Comparison of ENCODE assay signal across 8 cellular contexts in genomic region chr11:94544832-94545640, GRCh38. TPM values are rescaled to one million over a fixed set of nuclear protein-coding genes. Genes with fewer than 3 reads are reported as not detected.
DNase-seq lines count a peak whose midpoint lies in the region; ATAC-seq, FAIRE-seq and TF ChIP-seq lines count a peak whose summit lies in the region.

No MANE protein-coding gene starts in this region.

- H3K36me3 ChIP-seq in iPS-20b (ENCODE audit: insufficient read depth, low read depth, low read length) (no peaks in the 10 kb centered on the region), small intestine (ENCODE audit: control insufficient read depth in 2 of 2, insufficient read depth in 2 of 2, low read length in 2 of 2) (no peaks in the 10 kb centered on the region)

- H3K36me3 Mint-ChIP-seq in activated T-cell treated with anti-CD3 and anti-CD28 coated beads, Interleukin-2, amount 50 U/mL, for 4 hours (ENCODE audit: insufficient read depth), result peaks cover 3% of the 10 kb centered on the region
- peaks cover 4% of the 10 kb centered on the region for H3K36me3 Mint-ChIP-seq in activated naive CD8-positive, alpha-beta T cell treated with anti-CD3 and anti-CD28 coated beads, Interleukin-2, amount 50 U/mL, for 24 hours (ENCODE audit: low read depth)

- H3K27me3 Mint-ChIP-seq in activated T-cell treated with anti-CD3 and anti-CD28 coated beads, Interleukin-2, amount 50 U/mL, for 4 hours (ENCODE audit: low read depth), result no peaks in the 10 kb centered on the region
- no peaks in the 10 kb centered on the region for H3K27me3 Mint-ChIP-seq in activated naive CD8-positive, alpha-beta T cell treated with anti-CD3 and anti-CD28 coated beads, Interleukin-2, amount 50 U/mL, for 24 hours

- no peak for DNase-seq in activated T-cell treated with anti-CD3 and anti-CD28 coated beads, Interleukin-2, amount 50 U/mL, for 4 hours
- DNase-seq in activated T-cell treated with anti-CD3 and anti-CD28 coated beads for 4 hours, result no peak
- no peak for DNase-seq in activated naive CD8-positive, alpha-beta T cell treated with anti-CD3 and anti-CD28 coated beads, Interleukin-2, amount 50 U/mL, for 24 hours
- DNase-seq in small intestine, result peak; percentile 61
- DNase-seq in HTR-8/SVneo (ENCODE audit: insufficient read length, low spot score), result no peak
- no peak for DNase-seq in NCI-H2081 (lab: John Stamatoyannopoulos, UW)
- DNase-seq in H54 (ENCODE audit: insufficient read length, low spot score), result no peak

- peak overlapping the region; percentile 76 for H3K4me3 Mint-ChIP-seq in activated T-cell treated with anti-CD3 and anti-CD28 coated beads, Interleukin-2, amount 50 U/mL, for 4 hours
- H3K4me3 Mint-ChIP-seq in activated naive CD8-positive, alpha-beta T cell treated with anti-CD3 and anti-CD28 coated beads, Interleukin-2, amount 50 U/mL, for 24 hours, result peak overlapping the region; percentile 77

- no peak overlapping the region for H3K27ac Mint-ChIP-seq in activated naive CD8-positive, alpha-beta T cell treated with anti-CD3 and anti-CD28 coated beads, Interleukin-2, amount 50 U/mL, for 24 hours

- no peak for FAIRE-seq in small intestine (lab: Jason Lieb, UNC)
- no peak for FAIRE-seq in HTR-8/SVneo (lab: Jason Lieb, UNC)
- no peak for FAIRE-seq in H54 (lab: Jason Lieb, UNC)

- H3K27ac ChIP-seq in iPS-20b (ENCODE audit: low read length) (no peak overlapping the region), small intestine (ENCODE audit: low read depth in 1 of 2, low read length in 1 of 2) (peak overlapping the region; percentile 92 to 98)

- H3K9me3 ChIP-seq in iPS-20b (ENCODE audit: insufficient read depth, low read depth, low read length), result no peaks in the 10 kb centered on the region
- H3K9me3 ChIP-seq in small intestine (ENCODE audit: control insufficient read depth, low read depth), result no peaks in the 10 kb centered on the region

- no peak for TF ChIP-seq POLR2A in H54 (IDR thresholded peaks at IDR 0.05; ENCODE audit: low read depth, low read length)

- H3K4me1 Mint-ChIP-seq in activated T-cell treated with anti-CD3 and anti-CD28 coated beads, Interleukin-2, amount 50 U/mL, for 4 hours (ENCODE audit: low read depth), result peaks cover 49% of the 10 kb centered on the region
- H3K4me1 Mint-ChIP-seq in activated naive CD8-positive, alpha-beta T cell treated with anti-CD3 and anti-CD28 coated beads, Interleukin-2, amount 50 U/mL, for 24 hours, result peaks cover 42% of the 10 kb centered on the region

- H3K27me3 ChIP-seq in iPS-20b (ENCODE audit: insufficient read depth, low read length) (peaks cover 37% of the 10 kb centered on the region), small intestine (ENCODE audit: control insufficient read depth in 2 of 2, insufficient read depth in 2 of 2, low read length in 2 of 2) (no peaks in the 10 kb centered on the region)

- no peak for ATAC-seq in activated T-cell treated with anti-CD3 and anti-CD28 coated beads, Interleukin-2, amount 50 U/mL, for 4 hours
- no peak for ATAC-seq in activated naive CD8-positive, alpha-beta T cell treated with anti-CD3 and anti-CD28 coated beads, Interleukin-2, amount 50 U/mL, for 24 hours

- H3K9me3 Mint-ChIP-seq in activated T-cell treated with anti-CD3 and anti-CD28 coated beads, Interleukin-2, amount 50 U/mL, for 4 hours, result no peaks in the 10 kb centered on the region
- H3K9me3 Mint-ChIP-seq in activated naive CD8-positive, alpha-beta T cell treated with anti-CD3 and anti-CD28 coated beads, Interleukin-2, amount 50 U/mL, for 24 hours, result no peaks in the 10 kb centered on the region

- WGBS in small intestine, 3 donors, result 8 to 35% (median 22%) methylated on average over 65 to 72 of the region's 72 CpGs

- H3K9ac ChIP-seq in iPS-20b (ENCODE audit: low read depth, low read length), result peak overlapping the region; percentile 80; the same call in 1 of the 2 replicates

- H3K4me3 ChIP-seq in iPS-20b (ENCODE audit: low read length), result peak overlapping the region; percentile 73; the same call in 1 of the 2 replicates
- peak overlapping the region; percentile 79 to 92 for H3K4me3 ChIP-seq in small intestine (ENCODE audit: low read depth in 1 of 2, low read length in 2 of 2)

- H3K4me1 ChIP-seq in iPS-20b (ENCODE audit: insufficient read depth, low read length) (peaks cover 12% of the 10 kb centered on the region; the same call in 1 of the 2 replicates), small intestine (ENCODE audit: control insufficient read depth in 2 of 2, insufficient read depth in 1 of 2, low read depth in 1 of 2, low read length in 1 of 2) (peaks cover 0 to 2% of the 10 kb centered on the region in 2 donors)

RNA-seq across cellular contexts. Expression of gene FUT4, which starts 1.3 kb away (rescaled TPM):
- total RNA-seq in activated T-cell treated with anti-CD3 and anti-CD28 coated beads, Interleukin-2, amount 50 U/mL, for 4 hours, result 1 to 10 TPM; 7.6 to 8.2 (median 7.9) TPM
- polyA plus RNA-seq in small intestine, result 10 to 100 TPM in 1 of 3 donors, 1 to 10 TPM in 2; 6.0 to 15.9 (median 8.6) TPM

RNA-seq across cellular contexts. Expression of gene PIWIL4, which starts 22.1 kb away (rescaled TPM):
- under 1 TPM; 0.32 to 0.54 (median 0.33) TPM for total RNA-seq in activated T-cell treated with anti-CD3 and anti-CD28 coated beads, Interleukin-2, amount 50 U/mL, for 4 hours
- 10 to 100 TPM in 2 of 3 donors, 1 to 10 TPM in 1; 8.0 to 23.5 (median 15.4) TPM for polyA plus RNA-seq in small intestine

RNA-seq across cellular contexts. Expression of gene C11orf97, which starts 32.8 kb away (rescaled TPM):
- total RNA-seq in activated T-cell treated with anti-CD3 and anti-CD28 coated beads, Interleukin-2, amount 50 U/mL, for 4 hours, result not detected
- under 1 TPM in 1 of 3 donors, not detected in 2; 0.09 TPM for polyA plus RNA-seq in small intestine

RNA-seq across cellular contexts. Expression of gene ANKRD49, which starts 51.3 kb away (rescaled TPM):
- 10 to 100 TPM; 14.7 to 18.8 (median 17.2) TPM for total RNA-seq in activated T-cell treated with anti-CD3 and anti-CD28 coated beads, Interleukin-2, amount 50 U/mL, for 4 hours
- polyA plus RNA-seq in small intestine, result 10 to 100 TPM; 14.2 to 33.8 (median 23.3) TPM

RNA-seq across cellular contexts. Expression of gene MRE11, which starts 51.4 kb away (rescaled TPM):
- total RNA-seq in activated T-cell treated with anti-CD3 and anti-CD28 coated beads, Interleukin-2, amount 50 U/mL, for 4 hours, result 10 to 100 TPM; 28.6 to 34.3 (median 30.9) TPM
- 1 to 10 TPM; 1.1 to 4.8 (median 2.9) TPM for polyA plus RNA-seq in small intestine
